Comparison of ENCODE assay signal across 29 cellular contexts in genomic region chr9:108911820-108912219, GRCh38. TPM values are rescaled to one million over a fixed set of nuclear protein-coding genes. Genes with fewer than 3 reads are reported as not detected.
DNase-seq lines count a peak whose midpoint lies in the region; ATAC-seq and TF ChIP-seq lines count a peak whose summit lies in the region.
"Had no signal": no experiment of that assay in that cellular context is flagged by ENCODE, and none has a peak within 500 bp of the region (broad histone marks: within the 10 kb centered on the region; RNA-seq: fewer than 3 reads in every experiment).

No MANE protein-coding gene starts in this region.

- H3K9ac ChIP-seq in MM.1S (ENCODE audit: low read length): no peak overlapping the region

- peak overlapping the region; percentile 55 for H3K27ac Mint-ChIP-seq in activated T-cell treated with anti-CD3 and anti-CD28 coated beads, Interleukin-2, amount 50 U/mL, for 72 hours
- peak overlapping the region in 5 of 7 donors; percentile 21 to 93 (median 89) for H3K27ac Mint-ChIP-seq in CD4-positive, alpha-beta memory T cell
- H3K27ac Mint-ChIP-seq in T-helper 17 cell: peak overlapping the region; percentile 66
- H3K27ac Mint-ChIP-seq in central memory CD8-positive, alpha-beta T cell (ENCODE audit: low read depth): peak overlapping the region; percentile 49
- H3K27ac Mint-ChIP-seq: activated T-helper 1 cell treated with anti-CD3 and anti-CD28 coated beads, Interleukin-12 subunit alpha, Interleukin-12 subunit beta, Interleukin-2, Interleukin-4 antibody, amounts not matched to agents 30 ng/mL and 10 ng/mL and 1 ng/mL, durations not matched to agents 14 hours and 24 hours and 36 hours; brain; nephron progenitor cell had no signal

- H3K4me1 Mint-ChIP-seq in activated T-cell treated with anti-CD3 and anti-CD28 coated beads, Interleukin-2, amount 50 U/mL, for 72 hours (ENCODE audit: low read depth): no peaks in the 10 kb centered on the region
- peaks cover 16% of the 10 kb centered on the region for H3K4me1 Mint-ChIP-seq in activated T-cell treated with anti-CD3 and anti-CD28 coated beads, Interleukin-2, amount 50 U/mL, for 4 hours (ENCODE audit: low read depth)
- peaks cover 14 to 26% (median 21%) of the 10 kb centered on the region in 4 donors for H3K4me1 Mint-ChIP-seq in CD4-positive, alpha-beta memory T cell
- peaks cover 20% of the 10 kb centered on the region for H3K4me1 Mint-ChIP-seq in T-helper 17 cell
- peaks cover 21% of the 10 kb centered on the region for H3K4me1 Mint-ChIP-seq in central memory CD8-positive, alpha-beta T cell
- H3K4me1 Mint-ChIP-seq: brain, nephron progenitor cell had no signal

- H3K4me2 ChIP-seq in MM.1S (ENCODE audit: low read depth, low read length): no peak overlapping the region

- H3F3A ChIP-seq in MM.1S (ENCODE audit: insufficient read depth, low read length): no peaks in the 10 kb centered on the region

- H3K36me3 Mint-ChIP-seq in activated T-cell treated with anti-CD3 and anti-CD28 coated beads, Interleukin-2, amount 50 U/mL, for 72 hours (ENCODE audit: insufficient read depth in 2 of 2): peaks cover 2 to 27% of the 10 kb centered on the region in 2 donors
- H3K36me3 Mint-ChIP-seq in activated T-cell treated with anti-CD3 and anti-CD28 coated beads, Interleukin-2, amount 50 U/mL, for 4 hours (ENCODE audit: insufficient read depth): peaks cover 48% of the 10 kb centered on the region
- H3K36me3 Mint-ChIP-seq in CD4-positive, alpha-beta memory T cell: peaks cover 52 to 74% of the 10 kb centered on the region in 2 donors
- peaks cover 21% of the 10 kb centered on the region for H3K36me3 Mint-ChIP-seq in T-helper 17 cell (ENCODE audit: low read depth)
- H3K36me3 Mint-ChIP-seq in central memory CD8-positive, alpha-beta T cell (ENCODE audit: insufficient read depth): peaks cover 43% of the 10 kb centered on the region

- no peak overlapping the region for H3K27ac ChIP-seq in CD4-positive, alpha-beta memory T cell (ENCODE audit: low read depth, low read length)
- H3K27ac ChIP-seq in MM.1S (ENCODE audit: low read length): no peak overlapping the region
- H3K27ac ChIP-seq: gastroesophageal sphincter, SJCRH30, transverse colon had no signal

- CTCF ChIA-PET in CD4-positive, alpha-beta memory T cell (lab: Charles Lee; ENCODE audit: partially characterized antibody): no interaction called here

- ATAC-seq in activated T-cell treated with anti-CD3 and anti-CD28 coated beads, Interleukin-2, amount 50 U/mL, for 72 hours (replicated peaks in 1 of 2): no peak
- ATAC-seq in activated T-cell treated with anti-CD3 and anti-CD28 coated beads, Interleukin-2, amount 50 U/mL, for 4 hours: no peak
- ATAC-seq in T-helper 17 cell (peak; percentile 72), GM19328 (IDR thresholded peaks at IDR 0.05; ENCODE audit: unreplicated experiment) (no peak)
- ATAC-seq in central memory CD8-positive, alpha-beta T cell (replicated peaks; ENCODE audit: extremely low read depth, poor library complexity, severe bottlenecking): peak; percentile 68
- ATAC-seq: gastroesophageal sphincter, K562 had no signal

- peaks cover 17% of the 10 kb centered on the region for H3K4me1 ChIP-seq in CD4-positive, alpha-beta memory T cell (ENCODE audit: insufficient read depth, low read length)
- no peaks in the 10 kb centered on the region for H3K4me1 ChIP-seq in MM.1S (ENCODE audit: low read length)
- H3K4me1 ChIP-seq: gastroesophageal sphincter, SJCRH30, transverse colon had no signal

- no peak overlapping the region for H3K4me3 Mint-ChIP-seq in activated T-cell treated with anti-CD3 and anti-CD28 coated beads, Interleukin-2, amount 50 U/mL, for 72 hours
- H3K4me3 Mint-ChIP-seq in activated T-cell treated with anti-CD3 and anti-CD28 coated beads, Interleukin-2, amount 50 U/mL, for 4 hours: no peak overlapping the region
- H3K4me3 Mint-ChIP-seq in CD4-positive, alpha-beta memory T cell: peak overlapping the region in 5 of 8 donors; percentile 2 to 74 (median 70)
- no peak overlapping the region for H3K4me3 Mint-ChIP-seq in T-helper 17 cell
- H3K4me3 Mint-ChIP-seq in central memory CD8-positive, alpha-beta T cell: no peak overlapping the region
- H3K4me3 Mint-ChIP-seq: activated T-helper 1 cell treated with anti-CD3 and anti-CD28 coated beads, Interleukin-12 subunit alpha, Interleukin-12 subunit beta, Interleukin-2, Interleukin-4 antibody, amounts not matched to agents 30 ng/mL and 10 ng/mL and 1 ng/mL, durations not matched to agents 14 hours and 24 hours and 36 hours; brain; nephron progenitor cell had no signal

- no peaks in the 10 kb centered on the region for H3K9me3 ChIP-seq in CD4-positive, alpha-beta memory T cell (ENCODE audit: control insufficient read depth in 1 of 2, low read length in 2 of 2)
- H3K9me3 ChIP-seq in T-helper 17 cell (ENCODE audit: control insufficient read depth, low read length, poor library complexity, severe bottlenecking): no peaks in the 10 kb centered on the region
- no peaks in the 10 kb centered on the region for H3K9me3 ChIP-seq in MM.1S (replicated peaks; ENCODE audit: insufficient read depth, low read length)
- H3K9me3 ChIP-seq: gastroesophageal sphincter, SJCRH30, transverse colon had no signal

- no peaks in the 10 kb centered on the region for H3K79me2 ChIP-seq in MM.1S (ENCODE audit: low read length)

- no peak for DNase-seq in activated T-cell treated with anti-CD3 and anti-CD28 coated beads, Interleukin-2, amount 50 U/mL, for 72 hours
- no peak for DNase-seq in activated T-cell treated with anti-CD3 and anti-CD28 coated beads, Interleukin-2, amount 50 U/mL, for 4 hours
- DNase-seq in CD4-positive, alpha-beta memory T cell: peak in 4 of 5 donors; percentile 24 to 49 (median 35)
- DNase-seq in T-helper 17 cell: no peak
- no peak for DNase-seq in central memory CD8-positive, alpha-beta T cell (ENCODE audit: low spot score in 2 of 2)
- no peak for DNase-seq in MM.1S
- DNase-seq in NCI-H128 (lab: John Stamatoyannopoulos, UW; ENCODE audit: unreplicated experiment): no peak
- DNase-seq: amniotic stem cell; DMS53; NCI-H1105; NCI-H2029; NCI-H510A treated with DMSO at 0.1 percent for 48 hours; nephron progenitor cell; SJCRH30; stimulated activated CD4-positive, alpha-beta T cell treated with anti-CD3 and anti-CD28 coated beads, Interleukin-15, amount 100 ng/mL, for 24 hours; stimulated activated CD4-positive, alpha-beta T cell treated with anti-CD3 and anti-CD28 coated beads, Interleukin-4, amount 100 ng/mL, for 4 hours; transverse colon had no signal

- no peak overlapping the region for H3K4me3 ChIP-seq in CD4-positive, alpha-beta memory T cell (ENCODE audit: low read length in 2 of 2)
- no peak overlapping the region for H3K4me3 ChIP-seq in MM.1S (ENCODE audit: low read length)
- H3K4me3 ChIP-seq: gastroesophageal sphincter, K562, lung, SJCRH30, transverse colon had no signal

- no peaks in the 10 kb centered on the region for H3K9me3 Mint-ChIP-seq in activated T-cell treated with anti-CD3 and anti-CD28 coated beads, Interleukin-2, amount 50 U/mL, for 72 hours
- no peaks in the 10 kb centered on the region for H3K9me3 Mint-ChIP-seq in activated T-cell treated with anti-CD3 and anti-CD28 coated beads, Interleukin-2, amount 50 U/mL, for 4 hours
- H3K9me3 Mint-ChIP-seq in CD4-positive, alpha-beta memory T cell: peaks cover 0 to 1% (median 0%) of the 10 kb centered on the region in 8 donors
- H3K9me3 Mint-ChIP-seq in central memory CD8-positive, alpha-beta T cell: no peaks in the 10 kb centered on the region
- H3K9me3 Mint-ChIP-seq: activated T-helper 1 cell treated with anti-CD3 and anti-CD28 coated beads, Interleukin-12 subunit alpha, Interleukin-12 subunit beta, Interleukin-2, Interleukin-4 antibody, amounts not matched to agents 30 ng/mL and 10 ng/mL and 1 ng/mL, durations not matched to agents 14 hours and 24 hours and 36 hours; brain; nephron progenitor cell had no signal

- TF ChIP-seq CTCF in MM.1S (IDR thresholded peaks at IDR 0.05; ENCODE audit: low read length): no peak

- peaks cover 37% of the 10 kb centered on the region for H3K36me3 ChIP-seq in CD4-positive, alpha-beta memory T cell (ENCODE audit: insufficient read depth, low read length)
- no peaks in the 10 kb centered on the region for H3K36me3 ChIP-seq in MM.1S (replicated peaks; ENCODE audit: insufficient read depth, low read length)

- H3K27me3 Mint-ChIP-seq in activated T-cell treated with anti-CD3 and anti-CD28 coated beads, Interleukin-2, amount 50 U/mL, for 72 hours (ENCODE audit: low read depth): no peaks in the 10 kb centered on the region
- no peaks in the 10 kb centered on the region for H3K27me3 Mint-ChIP-seq in activated T-cell treated with anti-CD3 and anti-CD28 coated beads, Interleukin-2, amount 50 U/mL, for 4 hours (ENCODE audit: low read depth)
- no peaks in the 10 kb centered on the region for H3K27me3 Mint-ChIP-seq in CD4-positive, alpha-beta memory T cell
- no peaks in the 10 kb centered on the region for H3K27me3 Mint-ChIP-seq in T-helper 17 cell
- no peaks in the 10 kb centered on the region for H3K27me3 Mint-ChIP-seq in central memory CD8-positive, alpha-beta T cell
- H3K27me3 Mint-ChIP-seq: brain had no signal

- no peak overlapping the region for H2AFZ ChIP-seq in MM.1S (ENCODE audit: low read length)

- H3K27me3 ChIP-seq in CD4-positive, alpha-beta memory T cell (ENCODE audit: insufficient read depth, low read length): no peaks in the 10 kb centered on the region
- H3K27me3 ChIP-seq in MM.1S (replicated peaks; ENCODE audit: insufficient read depth, low read length): no peaks in the 10 kb centered on the region
- H3K27me3 ChIP-seq: gastroesophageal sphincter, SJCRH30, transverse colon had no signal

- intact Hi-C loops in CD4-positive, alpha-beta memory T cell (cut with micrococcal nuclease): no loop called here

- no peaks in the 10 kb centered on the region for H3K9me2 ChIP-seq in MM.1S (replicated peaks; ENCODE audit: insufficient read depth, low read length)

- H4K20me1 ChIP-seq in MM.1S (ENCODE audit: insufficient read depth, low read length): no peaks in the 10 kb centered on the region

- POLR2A ChIA-PET in CD4-positive, alpha-beta memory T cell (lab: Charles Lee; ENCODE audit: partially characterized antibody): no interaction called here

RNA-seq across cellular contexts. Expression of gene ELP1, which starts 22.1 kb away (rescaled TPM):
- total RNA-seq in activated T-cell treated with anti-CD3 and anti-CD28 coated beads, Interleukin-2, amount 50 U/mL, for 72 hours: 10 to 100 TPM; 25.6 to 39.5 TPM
- 10 to 100 TPM; 30.1 to 33.2 (median 32.8) TPM for total RNA-seq in activated T-cell treated with anti-CD3 and anti-CD28 coated beads, Interleukin-2, amount 50 U/mL, for 4 hours
- total RNA-seq in CD4-positive, alpha-beta memory T cell: 10 to 100 TPM; 29.4 to 32.3 TPM
- 10 to 100 TPM; 21.2 to 21.3 TPM for polyA plus RNA-seq in CD4-positive, alpha-beta memory T cell
- 10 to 100 TPM; 22.0 to 23.2 TPM for total RNA-seq in T-helper 17 cell

RNA-seq across cellular contexts. Expression of gene ABITRAM, which starts 22.4 kb away (rescaled TPM):
- total RNA-seq in activated T-cell treated with anti-CD3 and anti-CD28 coated beads, Interleukin-2, amount 50 U/mL, for 72 hours: 10 to 100 TPM; 11.3 to 13.9 TPM
- 10 to 100 TPM; 14.9 to 17.1 (median 16.6) TPM for total RNA-seq in activated T-cell treated with anti-CD3 and anti-CD28 coated beads, Interleukin-2, amount 50 U/mL, for 4 hours
- 10 to 100 TPM in 1 of 2 experiments, 1 to 10 TPM in 1; 9.0 to 11.4 TPM for total RNA-seq in CD4-positive, alpha-beta memory T cell
- 10 to 100 TPM; 15.8 to 27.0 TPM for polyA plus RNA-seq in CD4-positive, alpha-beta memory T cell
- total RNA-seq in T-helper 17 cell: 10 to 100 TPM; 10.5 to 11.1 TPM

RNA-seq across cellular contexts. Expression of gene ACTL7A, which starts 49.8 kb away (rescaled TPM):
- not detected for total RNA-seq in activated T-cell treated with anti-CD3 and anti-CD28 coated beads, Interleukin-2, amount 50 U/mL, for 72 hours
- not detected for total RNA-seq in activated T-cell treated with anti-CD3 and anti-CD28 coated beads, Interleukin-2, amount 50 U/mL, for 4 hours
- not detected for total RNA-seq in CD4-positive, alpha-beta memory T cell
- polyA plus RNA-seq in CD4-positive, alpha-beta memory T cell: not detected
- not detected for total RNA-seq in T-helper 17 cell
- total RNA-seq: activated T-helper 1 cell treated with anti-CD3 and anti-CD28 coated beads, Interleukin-12 subunit alpha, Interleukin-12 subunit beta, Interleukin-2, Interleukin-4 antibody, amounts not matched to agents 30 ng/mL and 10 ng/mL and 1 ng/mL, durations not matched to agents 14 hours and 24 hours and 36 hours; G401; gastroesophageal sphincter; HT1080; K562; lung; M059J; mononuclear cell; osteocyte; RPMI7951; SJCRH30; transverse colon had no signal
- polyA plus RNA-seq: K562, lung had no signal

RNA-seq across cellular contexts. Expression of gene ACTL7B, which starts 56.0 kb away (rescaled TPM):
- under 1 TPM in 1 of 2 donors, not detected in 1; 0.12 TPM for total RNA-seq in activated T-cell treated with anti-CD3 and anti-CD28 coated beads, Interleukin-2, amount 50 U/mL, for 72 hours
- total RNA-seq in activated T-cell treated with anti-CD3 and anti-CD28 coated beads, Interleukin-2, amount 50 U/mL, for 4 hours: under 1 TPM in 1 of 3 donors, not detected in 2; 0.19 TPM
- total RNA-seq in CD4-positive, alpha-beta memory T cell: under 1 TPM in 1 of 2 experiments, not detected in 1; 0.15 TPM
- polyA plus RNA-seq in CD4-positive, alpha-beta memory T cell: not detected
- under 1 TPM; 0.12 to 0.31 TPM for total RNA-seq in T-helper 17 cell
- total RNA-seq: G401, gastroesophageal sphincter, HT1080, K562, lung, M059J, osteocyte, RPMI7951, SJCRH30, transverse colon had no signal
- polyA plus RNA-seq: K562, lung had no signal

Comparison
In these comparisons a context has a peak if more than half of its experiments do, and no peak if none do; other contexts are left out.
1. ATAC-seq: peak in T-helper 17 cell (single experiment) and central memory CD8-positive, alpha-beta T cell (single experiment); none in activated T-cell treated with anti-CD3 and anti-CD28 coated beads, Interleukin-2, amount 50 U/mL, for 72 hours (0 of 2), activated T-cell treated with anti-CD3 and anti-CD28 coated beads, Interleukin-2, amount 50 U/mL, for 4 hours (0 of 2) and GM19328 (single experiment).
2. DNase-seq: peak in CD4-positive, alpha-beta memory T cell (4 of 5); none in activated T-cell treated with anti-CD3 and anti-CD28 coated beads, Interleukin-2, amount 50 U/mL, for 72 hours (0 of 2), activated T-cell treated with anti-CD3 and anti-CD28 coated beads, Interleukin-2, amount 50 U/mL, for 4 hours (single experiment), T-helper 17 cell (0 of 3), central memory CD8-positive, alpha-beta T cell (0 of 2), MM.1S (single experiment) and NCI-H128 (single experiment).
3. H3K4me3 Mint-ChIP-seq: peak in CD4-positive, alpha-beta memory T cell (5 of 8); none in activated T-cell treated with anti-CD3 and anti-CD28 coated beads, Interleukin-2, amount 50 U/mL, for 72 hours (0 of 2), activated T-cell treated with anti-CD3 and anti-CD28 coated beads, Interleukin-2, amount 50 U/mL, for 4 hours (single experiment), T-helper 17 cell (single experiment) and central memory CD8-positive, alpha-beta T cell (single experiment).
4. Peak in every context shown above with its lines, with median percentiles within 50 percentile points of each other: H3K27ac Mint-ChIP-seq.